In genomic region chr9:26954050-26954508, GRCh38 we compare ENCODE assay signal across 1 cellular context.
TF ChIP-seq lines count a peak whose summit lies in the region.

No MANE protein-coding gene starts in this region.

TF ChIP-seq in K562, 482 proteins besides CTCF, POLR2A, EP300 and RAD21 (continued from another document):
- no peak for TF ChIP-seq ARID4B (CRISPR knock-in tag; IDR thresholded peaks at IDR 0.05)
- 0 out of 2 replicates have a peak, but pooled peaks have one; percentile 29 for TF ChIP-seq CREM (IDR thresholded peaks at IDR 0.05; ENCODE audit: low read depth)
- TF ChIP-seq ZKSCAN1 (IDR thresholded peaks at IDR 0.05; ENCODE audit: low read depth, low read length), result no peak
- TF ChIP-seq BMI1 (IDR thresholded peaks at IDR 0.05; ENCODE audit: low read length), result no peak
- peak in 1 of 2 experiments; percentile 94; a peak in 2 of 4 replicates for TF ChIP-seq SRF (CRISPR knock-in tag; IDR thresholded peaks at IDR 0.05)
- peak; percentile 94 for TF ChIP-seq HMBOX1 (IDR thresholded peaks at IDR 0.05)
